In genomic region chr7:112195717-112196116, GRCh38 we compare ENCODE assay signal across 25 cellular contexts.
"Had no signal": no experiment of that assay in that cellular context is flagged by ENCODE, and none has a peak within 500 bp of the region (broad histone marks: within the 10 kb centered on the region; RNA-seq: fewer than 3 reads in every experiment).

No MANE protein-coding gene starts in this region.

- H2AFZ ChIP-seq: hepatocyte had no signal

- H3K27me3 Mint-ChIP-seq: dendritic cell treated with granulocyte-macrophage colony-stimulating factor and Interleukin-4, amounts not matched to agents 40 ng/mL and 50 ng/mL, for 4 days had no signal

- H3K9me3 ChIP-seq: colonic mucosa, esophagus muscularis mucosa, gastroesophageal sphincter, left lung, lower lobe of right lung, mucosa of descending colon had no signal

- H3K27ac Mint-ChIP-seq: dendritic cell treated with granulocyte-macrophage colony-stimulating factor and Interleukin-4, amounts not matched to agents 40 ng/mL and 50 ng/mL, for 4 days; effector memory CD8-positive, alpha-beta T cell; endodermal cell; immature natural killer cell; mesothelial cell of epicardium; naive B cell had no signal

- H3K4me1 Mint-ChIP-seq: immature natural killer cell, naive B cell had no signal

- ATAC-seq: effector memory CD8-positive, alpha-beta T cell; foreskin keratinocyte; gastroesophageal sphincter; left lung; left ventricle myocardium superior; lower lobe of right lung; mucosa of descending colon had no signal

- H3K4me1 ChIP-seq: colonic mucosa had no signal

- H3K36me3 Mint-ChIP-seq: immature natural killer cell, mesothelial cell of epicardium, naive B cell had no signal

- DNase-seq: colonic mucosa; cortex of kidney; effector CD8-positive, alpha-beta T cell; effector memory CD8-positive, alpha-beta T cell; endodermal cell; foreskin keratinocyte; head of caudate nucleus; hypothalamus; immature natural killer cell; islet precursor cell; left cardiac atrium; left lung; left ventricle myocardium superior; lower lobe of right lung; mesenchymal stem cell; mucosa of descending colon; naive B cell had no signal

- H3K4me3 ChIP-seq: colonic mucosa, esophagus muscularis mucosa, gastroesophageal sphincter, hepatocyte, left lung, lower lobe of right lung, mucosa of descending colon had no signal

- H3K4me3 Mint-ChIP-seq: dendritic cell treated with granulocyte-macrophage colony-stimulating factor and Interleukin-4, amounts not matched to agents 40 ng/mL and 50 ng/mL, for 4 days; effector memory CD8-positive, alpha-beta T cell; endodermal cell; immature natural killer cell; mesothelial cell of epicardium had no signal

- H3K27me3 ChIP-seq: colonic mucosa, esophagus muscularis mucosa, foreskin keratinocyte, gastroesophageal sphincter, hepatocyte, left lung had no signal

- FAIRE-seq: endometrium, endothelial cell of umbilical vein, frontal cortex had no signal

- H3K36me3 ChIP-seq: colonic mucosa, esophagus muscularis mucosa, gastroesophageal sphincter, left lung, lower lobe of right lung had no signal

- H3K27ac ChIP-seq: colonic mucosa, esophagus muscularis mucosa, foreskin keratinocyte, gastroesophageal sphincter, hepatocyte, left lung, lower lobe of right lung had no signal

- H3K4me2 ChIP-seq: hepatocyte had no signal

- H3K9me3 Mint-ChIP-seq: effector memory CD8-positive, alpha-beta T cell; endodermal cell; immature natural killer cell had no signal
